In the genomic region with DNA sequence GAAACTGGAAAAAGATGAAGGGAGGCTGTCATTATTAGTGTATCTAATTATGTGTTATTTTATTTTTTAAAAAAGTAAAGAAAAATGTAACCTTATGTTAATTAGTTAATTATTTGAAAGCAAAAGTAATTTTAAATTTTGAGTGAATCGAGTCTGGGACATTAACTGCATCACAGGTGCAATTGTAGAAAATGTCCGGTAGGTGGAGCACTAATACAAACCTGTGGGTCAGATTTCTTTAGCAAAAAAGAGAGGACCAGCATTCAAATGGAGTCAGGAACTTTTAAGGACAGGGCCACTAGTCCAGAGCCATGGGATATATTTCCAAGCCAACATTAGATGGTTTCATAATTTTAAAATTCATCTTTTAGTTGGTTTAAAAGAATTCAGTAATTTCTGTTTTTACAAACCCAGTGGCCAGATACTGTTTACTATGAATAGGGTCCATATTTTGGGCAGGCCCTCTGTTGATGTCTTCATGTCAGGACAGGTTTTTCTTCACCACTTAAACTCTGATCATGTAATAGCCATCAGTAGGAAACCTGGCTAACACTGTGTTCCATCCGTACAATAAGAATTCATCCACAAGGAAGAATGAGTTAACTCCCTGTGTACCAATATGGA, we compare ENCODE assay signal across 8 cellular contexts. TPM values are rescaled to one million over a fixed set of nuclear protein-coding genes. Genes with fewer than 3 reads are reported as not detected.
DNase-seq lines count a peak whose midpoint lies in the region; ATAC-seq and FAIRE-seq lines count a peak whose summit lies in the region.

No MANE protein-coding gene starts in this region.

- no peak overlapping the region for H4K8ac ChIP-seq in trophoblast cell (ENCODE audit: low read depth, low read length)

- no peak overlapping the region for H3K14ac ChIP-seq in trophoblast cell (ENCODE audit: low read length)

- no peak overlapping the region for H3K27ac Mint-ChIP-seq in activated naive CD4-positive, alpha-beta T cell treated with anti-CD3 and anti-CD28 coated beads, Interleukin-2, amount 10 ng/mL, durations not matched to agents 7 days and 5 days
- H3K27ac Mint-ChIP-seq in activated CD4-positive, alpha-beta T cell treated with anti-CD3 and anti-CD28 coated beads, Interleukin-2, amount 10 ng/mL, durations not matched to agents 24 days and 14 days: no peak overlapping the region

- H3K36me3 Mint-ChIP-seq in activated naive CD4-positive, alpha-beta T cell treated with anti-CD3 and anti-CD28 coated beads, Interleukin-2, amount 10 ng/mL, durations not matched to agents 7 days and 5 days: peaks cover 2% of the 10 kb centered on the region
- H3K36me3 Mint-ChIP-seq in activated CD4-positive, alpha-beta T cell treated with anti-CD3 and anti-CD28 coated beads, Interleukin-2, amount 10 ng/mL, durations not matched to agents 24 days and 14 days (ENCODE audit: low read depth): peaks cover 4% of the 10 kb centered on the region

- intact Hi-C loops in activated CD4-positive, alpha-beta T cell treated with anti-CD3 and anti-CD28 coated beads, Interleukin-2, amount 10 ng/mL, durations not matched to agents 24 days and 14 days (cut with micrococcal nuclease): loop anchor here (1.0 to 2.0 kb wide), 7 partner anchors 8 to 271 kb away; a partner anchor contains a TSS

- no peak overlapping the region for H3K18ac ChIP-seq in trophoblast cell (ENCODE audit: low read length)

- no peak overlapping the region for H2BK5ac ChIP-seq in trophoblast cell (ENCODE audit: low read depth, low read length, poor library complexity)

- H4K91ac ChIP-seq in trophoblast cell (ENCODE audit: low read depth, low read length): no peak overlapping the region

- no peaks in the 10 kb centered on the region for H3K27me3 ChIP-seq in trophoblast cell (ENCODE audit: insufficient read depth, low read length)

- no peaks in the 10 kb centered on the region for H3K79me2 ChIP-seq in trophoblast cell (ENCODE audit: control insufficient read depth, insufficient read depth, low read length, poor library complexity)

- H2BK120ac ChIP-seq in trophoblast cell (ENCODE audit: insufficient read depth, low read length, poor library complexity): no peak overlapping the region

- no peaks in the 10 kb centered on the region for H3K36me3 ChIP-seq in trophoblast cell (ENCODE audit: control insufficient read depth in 1 of 2, insufficient read depth in 2 of 2, low read length in 2 of 2)

- H3K27ac ChIP-seq in trophoblast cell (ENCODE audit: low read depth, low read length): no peak overlapping the region

- no peak overlapping the region for H2AFZ ChIP-seq in trophoblast cell (ENCODE audit: insufficient read depth, low read length, poor library complexity)

- H3K79me1 ChIP-seq in trophoblast cell (ENCODE audit: low read length): no peaks in the 10 kb centered on the region

- H2AK5ac ChIP-seq in trophoblast cell (ENCODE audit: low read length): no peak overlapping the region

- H3K4me1 Mint-ChIP-seq in activated naive CD4-positive, alpha-beta T cell treated with anti-CD3 and anti-CD28 coated beads, Interleukin-2, amount 10 ng/mL, durations not matched to agents 7 days and 5 days: peaks cover 30% of the 10 kb centered on the region
- H3K4me1 Mint-ChIP-seq in activated CD4-positive, alpha-beta T cell treated with anti-CD3 and anti-CD28 coated beads, Interleukin-2, amount 10 ng/mL, durations not matched to agents 24 days and 14 days: peaks cover 21% of the 10 kb centered on the region

- no peak overlapping the region for H4K12ac ChIP-seq in trophoblast cell (ENCODE audit: low read depth, low read length)

- no peak overlapping the region for H3K4me3 Mint-ChIP-seq in activated naive CD4-positive, alpha-beta T cell treated with anti-CD3 and anti-CD28 coated beads, Interleukin-2, amount 10 ng/mL, durations not matched to agents 7 days and 5 days
- H3K4me3 Mint-ChIP-seq in activated CD4-positive, alpha-beta T cell treated with anti-CD3 and anti-CD28 coated beads, Interleukin-2, amount 10 ng/mL, durations not matched to agents 24 days and 14 days: no peak overlapping the region

- H3K4ac ChIP-seq in trophoblast cell (ENCODE audit: low read depth, low read length): no peak overlapping the region

- peaks cover under 1% of the 10 kb centered on the region for H3K27me3 Mint-ChIP-seq in activated naive CD4-positive, alpha-beta T cell treated with anti-CD3 and anti-CD28 coated beads, Interleukin-2, amount 10 ng/mL, durations not matched to agents 7 days and 5 days
- peaks cover 2% of the 10 kb centered on the region for H3K27me3 Mint-ChIP-seq in activated CD4-positive, alpha-beta T cell treated with anti-CD3 and anti-CD28 coated beads, Interleukin-2, amount 10 ng/mL, durations not matched to agents 24 days and 14 days

- peaks cover 6% of the 10 kb centered on the region for H3K9me3 Mint-ChIP-seq in activated naive CD4-positive, alpha-beta T cell treated with anti-CD3 and anti-CD28 coated beads, Interleukin-2, amount 10 ng/mL, durations not matched to agents 7 days and 5 days
- H3K9me3 Mint-ChIP-seq in activated CD4-positive, alpha-beta T cell treated with anti-CD3 and anti-CD28 coated beads, Interleukin-2, amount 10 ng/mL, durations not matched to agents 24 days and 14 days: peaks cover 10% of the 10 kb centered on the region

- no peaks in the 10 kb centered on the region for H3K4me1 ChIP-seq in trophoblast cell (ENCODE audit: control insufficient read depth in 1 of 2, insufficient read depth in 2 of 2, low read length in 2 of 2)

- H3K4me3 ChIP-seq in trophoblast cell (ENCODE audit: low read depth, low read length): no peak overlapping the region

- H2BK12ac ChIP-seq in trophoblast cell (ENCODE audit: low read length): no peak overlapping the region

- H3K4me2 ChIP-seq in trophoblast cell (ENCODE audit: low read length): no peak overlapping the region

- DNase-seq in activated naive CD4-positive, alpha-beta T cell treated with anti-CD3 and anti-CD28 coated beads, Interleukin-2, amount 10 ng/mL, durations not matched to agents 7 days and 5 days: peak; percentile 46
- no peak for DNase-seq in activated naive CD4-positive, alpha-beta T cell treated with anti-CD3 and anti-CD28 coated beads, Interleukin-2, amount 50 U/mL, for 16 hours
- peak; percentile 8 for DNase-seq in NCI-H1694 treated with DMSO at 0.1 percent for 48 hours (lab: John Stamatoyannopoulos, UW)
- peak; percentile 81 for DNase-seq in activated CD4-positive, alpha-beta T cell treated with anti-CD3 and anti-CD28 coated beads, Interleukin-2, amount 10 ng/mL, durations not matched to agents 24 days and 14 days
- DNase-seq in frontal cortex (ENCODE audit: low spot score in 2 of 2): peak; percentile 25 to 58
- peak; percentile 29 to 87 for DNase-seq in trophoblast cell

- no CpG with 5 or more reads among the region's 3 CpGs for WGBS in trophoblast cell (ENCODE audit: extremely low coverage, insufficient coverage, insufficient read length)

- CTCF ChIA-PET in activated naive CD4-positive, alpha-beta T cell treated with anti-CD3 and anti-CD28 coated beads, Interleukin-2, amount 10 ng/mL, durations not matched to agents 7 days and 5 days (lab: Charles Lee): interaction anchor here (0.8 to 3.9 kb wide), 7 partner anchors 10 to 226 kb away, joined by 3 to 12 read pairs (median 3); no protein-coding TSS in a partner anchor

- H3K23ac ChIP-seq in trophoblast cell (ENCODE audit: low read length): no peak overlapping the region

- no peak overlapping the region for H3K9ac ChIP-seq in trophoblast cell (ENCODE audit: low read length)

- H3K9me3 ChIP-seq in trophoblast cell (ENCODE audit: insufficient read depth, low read depth, low read length): peaks cover 3% of the 10 kb centered on the region

- FAIRE-seq in frontal cortex (lab: Jason Lieb, UNC): peak; percentile 97

- ATAC-seq in GM21723 (IDR thresholded peaks at IDR 0.05; ENCODE audit: unreplicated experiment) (peak; percentile 70), HG03025 (IDR thresholded peaks at IDR 0.05; ENCODE audit: low FRiP score, unreplicated experiment) (no peak)

RNA-seq across cellular contexts. Expression of a gene that starts 27.2 kb away (rescaled TPM):
- 0.12 and 0.72 TPM in 2 replicates for total RNA-seq in activated CD4-positive, alpha-beta T cell treated with anti-CD3 and anti-CD28 coated beads, Interleukin-2, amount 10 ng/mL, durations not matched to agents 24 days and 14 days
- total RNA-seq in frontal cortex: 4.5 TPM
- 0.24 and 0.40 TPM in 2 replicates for polyA plus RNA-seq in trophoblast cell (2013)

RNA-seq across cellular contexts. Expression of a gene that starts 48.1 kb away (rescaled TPM):
- total RNA-seq in activated CD4-positive, alpha-beta T cell treated with anti-CD3 and anti-CD28 coated beads, Interleukin-2, amount 10 ng/mL, durations not matched to agents 24 days and 14 days: 89.6 and 103 TPM in 2 replicates
- total RNA-seq in frontal cortex: 1.6 TPM
- polyA plus RNA-seq in trophoblast cell (2013): 0.01 and 0.03 TPM in 2 replicates

RNA-seq across cellular contexts. Expression of a gene that starts 48.4 kb away (rescaled TPM):
- total RNA-seq in activated CD4-positive, alpha-beta T cell treated with anti-CD3 and anti-CD28 coated beads, Interleukin-2, amount 10 ng/mL, durations not matched to agents 24 days and 14 days: 6.0 and 9.9 TPM in 2 replicates
- 91.7 TPM for total RNA-seq in frontal cortex
- 60.1 and 63.5 TPM in 2 replicates for polyA plus RNA-seq in trophoblast cell (2013)

Comparison
In these comparisons a context has a peak if more than half of its experiments do, and no peak if none do; other contexts are left out.
1. RNA of a gene that starts 48.1 kb away (total RNA-seq): 89.6 to 103 TPM in activated CD4-positive, alpha-beta T cell treated with anti-CD3 and anti-CD28 coated beads, Interleukin-2, amount 10 ng/mL, durations not matched to agents 24 days and 14 days; 1.6 TPM in frontal cortex (single experiment); every median in the first group is over 10 times any median in the second.